Comparison of ENCODE assay signal across 11 cellular contexts in the genomic region with DNA sequence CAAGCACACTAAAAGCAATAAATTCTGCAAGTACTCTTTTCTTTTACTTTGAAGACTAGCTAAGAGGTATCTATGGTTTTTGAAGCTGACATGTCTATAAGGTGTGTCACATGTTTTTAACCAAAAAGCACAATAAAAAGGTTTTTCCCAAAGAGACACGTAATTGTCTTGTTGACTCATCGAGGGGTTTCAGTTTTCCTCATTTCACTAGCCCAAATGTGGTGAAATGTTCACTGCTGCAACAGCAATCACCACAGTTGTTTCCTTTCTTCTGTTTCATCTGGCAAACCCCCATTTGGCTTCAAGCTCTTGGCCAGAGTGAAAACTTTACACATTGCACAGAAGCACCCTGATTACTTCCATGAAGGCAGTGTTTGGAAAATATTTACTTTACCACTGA. TPM values are rescaled to one million over a fixed set of nuclear protein-coding genes. Genes with fewer than 3 reads are reported as not detected.
DNase-seq lines count a peak whose midpoint lies in the region; ATAC-seq and TF ChIP-seq lines count a peak whose summit lies in the region.
"Had no signal": no experiment of that assay in that cellular context is flagged by ENCODE, and none has a peak within 500 bp of the region (broad histone marks: within the 10 kb centered on the region; RNA-seq: fewer than 3 reads in every experiment).

No MANE protein-coding gene starts in this region.

- ATAC-seq in IMR-90 (ENCODE audit: low read depth), result no peak
- ATAC-seq in GM18867 (IDR thresholded peaks at IDR 0.05; ENCODE audit: unreplicated experiment), result no peak
- no peak for ATAC-seq in left lobe of liver

- no peak overlapping the region for H3K4ac ChIP-seq in IMR-90 (ENCODE audit: low read depth, low read length)

- WGBS in IMR-90 (ENCODE audit: extremely low coverage in 2 of 2, insufficient read length in 1 of 2), 2 experiments, result no CpG with 5 or more reads among the region's 2 CpGs

- H3K36me3 ChIP-seq in IMR-90 (ENCODE audit: control insufficient read depth, insufficient read depth, low read length) (no peaks in the 10 kb centered on the region), breast epithelium (no peaks in the 10 kb centered on the region), rectal smooth muscle tissue (ENCODE audit: control insufficient read depth, insufficient read depth, low read length) (no peaks in the 10 kb centered on the region)

- TF ChIP-seq POLR2A in IMR-90 (IDR thresholded peaks at IDR 0.05; ENCODE audit: low read depth, low read length), result peak; percentile 76
- TF ChIP-seq POLR2A in breast epithelium (IDR thresholded peaks at IDR 0.05), result no peak

- no peak overlapping the region for H2BK20ac ChIP-seq in IMR-90 (ENCODE audit: low read depth, low read length)

- no peak overlapping the region; the same call in 1 of the 2 replicates for H3K27ac ChIP-seq in IMR-90 (ENCODE audit: insufficient read depth, low read length)
- peak overlapping the region; percentile 82 to 96 for H3K27ac ChIP-seq in breast epithelium
- peak overlapping the region; percentile 54 for H3K27ac ChIP-seq in rectal smooth muscle tissue (ENCODE audit: low read depth, low read length)

- no peak overlapping the region for H3K23ac ChIP-seq in IMR-90 (ENCODE audit: low read depth, low read length)

- no peak overlapping the region for H3K18ac ChIP-seq in IMR-90 (ENCODE audit: low read depth, low read length)

- no peak overlapping the region for H2AK9ac ChIP-seq in IMR-90 (replicated peaks; ENCODE audit: low read depth, low read length, poor library complexity)

- peak overlapping the region; percentile 28 for H2BK5ac ChIP-seq in IMR-90 (ENCODE audit: low read depth, low read length, poor library complexity, severe bottlenecking)

- H3K4me3 ChIP-seq in IMR-90 (ENCODE audit: insufficient read depth, low read depth, low read length) (no peak overlapping the region), breast epithelium (peak overlapping the region in 1 of 3 donors; percentile 22), rectal smooth muscle tissue (ENCODE audit: low read length) (no peak overlapping the region)

- peak overlapping the region; percentile 64; the same call in 1 of the 2 replicates for H3K4me2 ChIP-seq in IMR-90 (ENCODE audit: low read depth, low read length)

- no TSS peak for BruUV-seq in IMR-90 (replicated peaks; lab: Mats Ljungman, UMichigan)

- H4K20me1 ChIP-seq in IMR-90 (ENCODE audit: insufficient read depth, low read length), result no peaks in the 10 kb centered on the region

- H3K9me1 ChIP-seq in IMR-90 (ENCODE audit: insufficient read depth, low read length), result peaks cover 8% of the 10 kb centered on the region; the same call in 1 of the 2 replicates

- dilution Hi-C loops in IMR-90 (cut with HindIII; ENCODE audit: low sequenced_read_pairs, unreplicated experiment), result no loop called here

- H2BK120ac ChIP-seq in IMR-90 (ENCODE audit: low read depth, low read length), result no peak overlapping the region

- TF ChIP-seq CTCF in IMR-90 (conservative IDR thresholded peaks at IDR 0.05; ENCODE audit: low read depth, low read length), result no peak
- no peak for TF ChIP-seq CTCF in breast epithelium (IDR thresholded peaks at IDR 0.05)

- H3K27me3 ChIP-seq in IMR-90 (ENCODE audit: control insufficient read depth, insufficient read depth, low read length) (no peaks in the 10 kb centered on the region), breast epithelium (no peaks in the 10 kb centered on the region), rectal smooth muscle tissue (ENCODE audit: control insufficient read depth, insufficient read depth, low read length) (no peaks in the 10 kb centered on the region)

- H4K5ac ChIP-seq in IMR-90 (ENCODE audit: low read depth, low read length), result no peak overlapping the region

- no peak overlapping the region for H2AFZ ChIP-seq in IMR-90 (replicated peaks; ENCODE audit: low read length, poor library complexity)

- H3K9me3 ChIP-seq in IMR-90 (ENCODE audit: control insufficient read depth, insufficient read depth, low read length) (no peaks in the 10 kb centered on the region), breast epithelium (no peaks in the 10 kb centered on the region)

- in situ Hi-C loops in IMR-90 (cut with MboI; ENCODE audit: low sequenced_read_pairs), result no loop called here

- no peak overlapping the region for H3K56ac ChIP-seq in IMR-90 (ENCODE audit: extremely low read depth, insufficient read depth, low read length)

- no peak overlapping the region for H3K14ac ChIP-seq in IMR-90 (replicated peaks; ENCODE audit: low read depth, low read length)

- intact Hi-C loops in IMR-90 (cut with micrococcal nuclease), result loop anchor here (5.0 kb wide), 1 partner anchor 102 kb away; no protein-coding TSS in a partner anchor
- intact Hi-C loops in breast epithelium (cut with DNase I; ENCODE audit: low total_unique reads), result loop anchor here (5.0 kb wide), 1 partner anchor 1032 kb away; no protein-coding TSS in a partner anchor

- H3K4me1 ChIP-seq in IMR-90 (ENCODE audit: control insufficient read depth, insufficient read depth, low read length) (peaks cover 24% of the 10 kb centered on the region), breast epithelium (peaks cover 5 to 6% of the 10 kb centered on the region in 2 donors), rectal smooth muscle tissue (ENCODE audit: control insufficient read depth, insufficient read depth, low read length) (peaks cover 44% of the 10 kb centered on the region)

- no peak; the same call in 1 of the 2 replicates for TF ChIP-seq RAD21 in IMR-90 (IDR thresholded peaks at IDR 0.05; ENCODE audit: low read length)

- H2AK5ac ChIP-seq in IMR-90 (ENCODE audit: low read depth, low read length), result no peak overlapping the region

- H3K79me1 ChIP-seq in IMR-90 (ENCODE audit: low read depth in 1 of 2, low read length in 2 of 2), result peaks cover 16 to 41% of the 10 kb centered on the region in 2 experiments

- H2BK15ac ChIP-seq in IMR-90 (ENCODE audit: low read depth, low read length), result 0 out of 3 replicates have a peak overlapping the region, but pooled peaks have one; percentile 3

- DNase-seq in GM04503 (ENCODE audit: low read depth) (peak; percentile 34), IMR-90 (peak; percentile 97), breast epithelium (ENCODE audit: low spot score in 2 of 2) (peak in 1 of 2 donors; percentile 41), inferior parietal cortex (ENCODE audit: extremely low spot score) (no peak), left lobe of liver (ENCODE audit: low spot score) (no peak), iPS-NIHi7 (ENCODE audit: extremely low spot score) (no peak)
- DNase-seq: caudate nucleus; NCI-H1436 treated with DMSO at 0.1 percent for 48 hours; stimulated activated CD4-positive, alpha-beta T cell treated with anti-CD3 and anti-CD28 coated beads, Interleukin-2, amount 100 ng/mL, for 24 hours had no signal

- H4K8ac ChIP-seq in IMR-90 (ENCODE audit: low read depth in 2 of 2, low read length in 2 of 2), result no peak overlapping the region

- no peak overlapping the region for H4K91ac ChIP-seq in IMR-90 (ENCODE audit: insufficient read depth, low read depth, low read length)

- no peak overlapping the region for H3K9ac ChIP-seq in IMR-90 (ENCODE audit: low read depth, low read length)
- no peak overlapping the region for H3K9ac ChIP-seq in rectal smooth muscle tissue (ENCODE audit: low read length)

- CTCF ChIA-PET in IMR-90 (lab: Yijun Ruan, JAX), result no interaction called here

- POLR2A ChIA-PET in IMR-90 (lab: Charles Lee; ENCODE audit: unreplicated experiment), result interaction anchor here (0.6 kb wide), 1 partner anchor 25 kb away, joined by 4 read pairs; no protein-coding TSS in a partner anchor

TF ChIP-seq in IMR-90, 13 proteins besides CTCF, POLR2A, EP300 and RAD21 (continues in another document):
- TF ChIP-seq RCOR1 (IDR thresholded peaks at IDR 0.05; ENCODE audit: insufficient replicate concordance, low read length) (no peak), FOS (IDR thresholded peaks at IDR 0.05; ENCODE audit: low read depth, low read length) (peak; percentile 77), MAFK (IDR thresholded peaks at IDR 0.05; ENCODE audit: low read depth, low read length) (0 out of 2 replicates have a peak, but pooled peaks have one; percentile 1), RFX5 (IDR thresholded peaks at IDR 0.05; ENCODE audit: low read depth, low read length) (no peak)

RNA-seq across cellular contexts. Expression of gene HOXA4, which starts 3.8 kb away (rescaled TPM):
- total RNA-seq in IMR-90 (2012; rRNA removed) (0.36 and 1.1 TPM in 2 replicates), breast epithelium (1 to 10 TPM in 2 of 3 donors, under 1 TPM in 1; 0.80 to 2.8 (median 2.0) TPM), left lobe of liver (0.43 TPM)
- 7.2 and 8.0 TPM in 2 replicates for polyA plus RNA-seq in IMR-90 (2012; rRNA removed)
- polyA plus RNA-seq in IMR-90 (2012; cell fraction: cytosol; rRNA removed), result 4.3 and 5.1 TPM in 2 replicates
- polyA plus RNA-seq in IMR-90 (2012; cell fraction: nucleus; rRNA removed; ENCODE audit: low replicate concordance), result 4.5 and 16.6 TPM in 2 replicates

RNA-seq across cellular contexts. Expression of gene HOXA5, which starts 9.1 kb away (rescaled TPM):
- total RNA-seq in IMR-90 (2012; rRNA removed), result 19.9 and 23.9 TPM in 2 replicates
- polyA plus RNA-seq in IMR-90 (2012; rRNA removed), result 28.1 and 29.4 TPM in 2 replicates
- 27.6 and 56.3 TPM in 2 replicates for polyA plus RNA-seq in IMR-90 (2012; cell fraction: cytosol; rRNA removed)
- polyA plus RNA-seq in IMR-90 (2012; cell fraction: nucleus; rRNA removed; ENCODE audit: low replicate concordance), result 34.9 and 41.0 TPM in 2 replicates
- 10 to 100 TPM; 11.5 to 48.7 (median 22.6) TPM for total RNA-seq in breast epithelium
- total RNA-seq in left lobe of liver, result 0.50 TPM

RNA-seq across cellular contexts. Expression of gene HOXA6, which starts 13.2 kb away (rescaled TPM):
- total RNA-seq in IMR-90 (2012; rRNA removed) (1.4 and 1.7 TPM in 2 replicates), breast epithelium (10 to 100 TPM in 1 of 3 donors, 1 to 10 TPM in 2; 7.9 to 16.0 (median 9.0) TPM), left lobe of liver (not detected)
- polyA plus RNA-seq in IMR-90 (2012; rRNA removed), result 1.8 and 2.1 TPM in 2 replicates
- polyA plus RNA-seq in IMR-90 (2012; cell fraction: cytosol; rRNA removed), result 0.50 and 1.7 TPM in 2 replicates
- 3.9 and 5.3 TPM in 2 replicates for polyA plus RNA-seq in IMR-90 (2012; cell fraction: nucleus; rRNA removed; ENCODE audit: low replicate concordance)

RNA-seq across cellular contexts. Expression of gene HOXA3, which starts 18.0 kb away (rescaled TPM):
- total RNA-seq in IMR-90 (2012; rRNA removed) (0.83 and 0.90 TPM in 2 replicates), breast epithelium (1 to 10 TPM; 4.5 to 6.4 (median 4.6) TPM), left lobe of liver (0.30 TPM)
- 5.4 and 8.8 TPM in 2 replicates for polyA plus RNA-seq in IMR-90 (2012; rRNA removed)
- polyA plus RNA-seq in IMR-90 (2012; cell fraction: cytosol; rRNA removed), result 4.3 and 8.1 TPM in 2 replicates
- 17.8 and 28.7 TPM in 2 replicates for polyA plus RNA-seq in IMR-90 (2012; cell fraction: nucleus; rRNA removed; ENCODE audit: low replicate concordance)

RNA-seq across cellular contexts. Expression of gene HOXA7, which starts 22.1 kb away (rescaled TPM):
- total RNA-seq in IMR-90 (2012; rRNA removed) (under 0.01 and 0.18 TPM in 2 replicates), breast epithelium (1 to 10 TPM; 4.6 to 8.8 (median 6.2) TPM), left lobe of liver (not detected)
- 1.7 TPM in 2 replicates for polyA plus RNA-seq in IMR-90 (2012; rRNA removed)
- 2.0 and 2.2 TPM in 2 replicates for polyA plus RNA-seq in IMR-90 (2012; cell fraction: cytosol; rRNA removed)
- 0.51 and 0.71 TPM in 2 replicates for polyA plus RNA-seq in IMR-90 (2012; cell fraction: nucleus; rRNA removed; ENCODE audit: low replicate concordance)

Comparison
In these comparisons a context has a peak if more than half of its experiments do, and no peak if none do; other contexts are left out.
1. DNase-seq: peak in GM04503 (single experiment) and IMR-90 (single experiment); none in inferior parietal cortex (single experiment), left lobe of liver (single experiment) and iPS-NIHi7 (single experiment).